ENCODE assay signal across 13 cellular contexts in the genomic region with DNA sequence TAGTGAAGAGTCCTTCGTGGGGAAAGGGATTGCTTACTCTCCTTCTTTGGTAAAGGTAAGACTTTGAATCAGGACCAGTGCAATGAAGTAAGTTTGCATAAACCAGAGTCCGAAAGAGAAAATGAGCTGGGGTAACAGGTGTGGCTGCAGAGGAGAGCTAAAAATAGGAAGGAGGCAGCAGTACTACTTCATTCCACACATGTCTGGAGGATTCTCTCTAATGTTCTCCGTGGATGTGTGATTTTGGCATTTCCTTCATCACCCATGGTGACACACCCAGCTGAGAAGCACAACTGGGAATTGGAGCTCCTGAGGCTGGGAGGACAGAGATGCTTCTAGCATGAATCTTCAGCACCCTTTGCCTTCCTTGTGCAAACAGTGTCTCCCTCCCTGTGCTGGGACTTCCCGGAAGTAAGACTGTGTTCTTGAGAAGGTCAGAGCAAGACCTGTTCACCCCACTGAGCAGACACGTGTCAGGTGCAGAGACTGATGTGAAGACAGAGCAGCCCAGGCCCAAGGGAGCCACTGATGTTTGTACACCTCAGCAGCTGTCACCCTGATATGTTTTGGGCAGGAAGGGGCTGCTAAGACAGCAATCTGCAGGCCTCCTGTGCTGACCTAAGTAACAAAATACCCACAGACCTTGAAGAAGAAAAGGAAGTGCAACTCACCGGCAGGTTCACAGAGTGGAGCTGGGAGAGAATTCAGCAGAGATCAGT. TPM values are rescaled to one million over a fixed set of nuclear protein-coding genes. Genes with fewer than 3 reads are reported as not detected.
DNase-seq lines count a peak whose midpoint lies in the region; ATAC-seq, FAIRE-seq and TF ChIP-seq lines count a peak whose summit lies in the region.
"Had no signal": no experiment of that assay in that cellular context is flagged by ENCODE, and none has a peak within 500 bp of the region (broad histone marks: within the 10 kb centered on the region; RNA-seq: fewer than 3 reads in every experiment).

No MANE protein-coding gene starts in this region.

- no peak overlapping the region for H3K14ac ChIP-seq in trophoblast cell (ENCODE audit: low read length)

- 0 out of 3 replicates have a peak, but pooled peaks have one; percentile 5 for TF ChIP-seq CTCF in GM12872 (IDR thresholded peaks at IDR 0.05; ENCODE audit: insufficient read depth, low read depth, low read length)
- TF ChIP-seq CTCF in Peyer's patch (IDR thresholded peaks at IDR 0.05) = no peak

- no peaks in the 10 kb centered on the region for H3K27me3 Mint-ChIP-seq in T-helper 2 cell treated with Interferon-gamma antibody and Interleukin-4, amounts not matched to agents 5 μg/mL and 100 μg/mL, for 36 hours (ENCODE audit: low read depth)

- H2BK5ac ChIP-seq in trophoblast cell (ENCODE audit: low read depth, low read length, poor library complexity) = no peak overlapping the region

- H3K27me3 ChIP-seq in Peyer's patch = no peaks in the 10 kb centered on the region
- H3K27me3 ChIP-seq in trophoblast cell (ENCODE audit: insufficient read depth, low read length) = no peaks in the 10 kb centered on the region

- no peak overlapping the region for H2AFZ ChIP-seq in trophoblast cell (ENCODE audit: insufficient read depth, low read length, poor library complexity)

- no peak overlapping the region for H3K4me2 ChIP-seq in trophoblast cell (ENCODE audit: low read length)

- no peak overlapping the region for H3K4ac ChIP-seq in trophoblast cell (ENCODE audit: low read depth, low read length)

- no peak for FAIRE-seq in frontal cortex (lab: Jason Lieb, UNC)

- no peaks in the 10 kb centered on the region for H3K9me3 ChIP-seq in Peyer's patch
- no peaks in the 10 kb centered on the region for H3K9me3 ChIP-seq in trophoblast cell (ENCODE audit: insufficient read depth, low read depth, low read length)

- no peak overlapping the region for H4K91ac ChIP-seq in trophoblast cell (ENCODE audit: low read depth, low read length)

- H3K27ac Mint-ChIP-seq in T-helper 2 cell treated with Interferon-gamma antibody and Interleukin-4, amounts not matched to agents 5 μg/mL and 100 μg/mL, for 36 hours = no peak overlapping the region
- H3K27ac Mint-ChIP-seq: type B pancreatic cell had no signal

- H3K9ac ChIP-seq in trophoblast cell (ENCODE audit: low read length) = no peak overlapping the region

- H3K4me1 Mint-ChIP-seq in T-helper 2 cell treated with Interferon-gamma antibody and Interleukin-4, amounts not matched to agents 5 μg/mL and 100 μg/mL, for 36 hours (ENCODE audit: low read depth) = no peaks in the 10 kb centered on the region

- H3K4me3 ChIP-seq in Peyer's patch = no peak overlapping the region
- no peak overlapping the region for H3K4me3 ChIP-seq in trophoblast cell (ENCODE audit: low read depth, low read length)

- ATAC-seq in GM19397 (IDR thresholded peaks at IDR 0.05; ENCODE audit: unreplicated experiment) (peak; percentile 95), HG02981 (IDR thresholded peaks at IDR 0.05; ENCODE audit: unreplicated experiment) (peak; percentile 87)

- H4K8ac ChIP-seq in trophoblast cell (ENCODE audit: low read depth, low read length) = no peak overlapping the region

- H3K23ac ChIP-seq in trophoblast cell (ENCODE audit: low read length) = no peak overlapping the region

- no peaks in the 10 kb centered on the region for H3K79me2 ChIP-seq in trophoblast cell (ENCODE audit: control insufficient read depth, insufficient read depth, low read length, poor library complexity)

- peak in 2 of 3 donors; percentile 89 to 91 for DNase-seq in Peyer's patch
- DNase-seq in NCI-H2029 treated with DMSO at 0.1 percent for 48 hours (lab: John Stamatoyannopoulos, UW) = no peak
- DNase-seq in frontal cortex (ENCODE audit: low spot score in 2 of 2) = no peak
- DNase-seq in trophoblast cell = no peak
- DNase-seq in T-helper 2 cell treated with Interferon-gamma antibody and Interleukin-4, amounts not matched to agents 5 μg/mL and 100 μg/mL, for 36 hours (ENCODE audit: low spot score) = no peak
- DNase-seq: amygdala, NCI-H446 treated with DMSO at 0.1 percent for 48 hours had no signal

- H3K36me3 Mint-ChIP-seq in T-helper 2 cell treated with Interferon-gamma antibody and Interleukin-4, amounts not matched to agents 5 μg/mL and 100 μg/mL, for 36 hours (ENCODE audit: low read depth) = no peaks in the 10 kb centered on the region
- H3K36me3 Mint-ChIP-seq: CD14-positive monocyte, type B pancreatic cell had no signal

- peak overlapping the region in 2 of 4 donors; percentile 26 to 77 for H3K27ac ChIP-seq in Peyer's patch
- H3K27ac ChIP-seq in trophoblast cell (ENCODE audit: low read depth, low read length) = no peak overlapping the region

- no CpG with 5 or more reads among the region's 6 CpGs for WGBS in trophoblast cell (ENCODE audit: extremely low coverage, insufficient coverage, insufficient read length)

- no peak overlapping the region for H2AK5ac ChIP-seq in trophoblast cell (ENCODE audit: low read length)

- no peak overlapping the region for H2BK120ac ChIP-seq in trophoblast cell (ENCODE audit: insufficient read depth, low read length, poor library complexity)

- H3K18ac ChIP-seq in trophoblast cell (ENCODE audit: low read length) = no peak overlapping the region

- H3K4me1 ChIP-seq in Peyer's patch = peaks cover 0 to 18% (median 3%) of the 10 kb centered on the region in 4 donors
- H3K4me1 ChIP-seq in trophoblast cell (ENCODE audit: control insufficient read depth in 1 of 2, insufficient read depth in 2 of 2, low read length in 2 of 2) = no peaks in the 10 kb centered on the region

- H4K12ac ChIP-seq in trophoblast cell (ENCODE audit: low read depth, low read length) = no peak overlapping the region

- H3K79me1 ChIP-seq in trophoblast cell (ENCODE audit: low read length) = no peaks in the 10 kb centered on the region

- H3K9me3 Mint-ChIP-seq in T-helper 2 cell treated with Interferon-gamma antibody and Interleukin-4, amounts not matched to agents 5 μg/mL and 100 μg/mL, for 36 hours = no peaks in the 10 kb centered on the region
- H3K9me3 Mint-ChIP-seq: type B pancreatic cell had no signal

- H3K4me3 Mint-ChIP-seq in T-helper 2 cell treated with Interferon-gamma antibody and Interleukin-4, amounts not matched to agents 5 μg/mL and 100 μg/mL, for 36 hours = no peak overlapping the region
- H3K4me3 Mint-ChIP-seq: type B pancreatic cell had no signal

- no peak overlapping the region for H2BK12ac ChIP-seq in trophoblast cell (ENCODE audit: low read length)

- no peak for TF ChIP-seq POLR2A in Peyer's patch (IDR thresholded peaks at IDR 0.05)

- H3K36me3 ChIP-seq in Peyer's patch = no peaks in the 10 kb centered on the region
- H3K36me3 ChIP-seq in trophoblast cell (ENCODE audit: control insufficient read depth in 1 of 2, insufficient read depth in 2 of 2, low read length in 2 of 2) = no peaks in the 10 kb centered on the region

RNA-seq across cellular contexts. Expression of gene FCRL1, which starts 13.3 kb away (rescaled TPM):
- total RNA-seq in Peyer's patch (10 to 100 TPM in 1 of 4 donors, 1 to 10 TPM in 1, under 1 TPM in 1, not detected in 1; 0.47 to 97.4 (median 6.2) TPM), frontal cortex (not detected)
- not detected in 2 replicates for polyA plus RNA-seq in trophoblast cell (2013)

RNA-seq across cellular contexts. Expression of gene FCRL2, which starts 29.7 kb away (rescaled TPM):
- total RNA-seq in Peyer's patch = 100 to 1,000 TPM in 1 of 4 donors, 1 to 10 TPM in 1, under 1 TPM in 2; 0.47 to 114 (median 2.7) TPM
- not detected for total RNA-seq in frontal cortex
- not detected in 2 replicates for polyA plus RNA-seq in trophoblast cell (2013)
- total RNA-seq: mesenteric fat pad had no signal
- polyA plus RNA-seq: CD14-positive monocyte had no signal

RNA-seq across cellular contexts. Expression of gene CD5L, which starts 35.0 kb away (rescaled TPM):
- total RNA-seq in Peyer's patch (not detected), frontal cortex (under 0.01 TPM)
- polyA plus RNA-seq in trophoblast cell (2013) = not detected in 2 replicates
- total RNA-seq: mesenteric fat pad had no signal
- polyA plus RNA-seq: CD14-positive monocyte had no signal

Comparison
In these comparisons a context has a peak if more than half of its experiments do, and no peak if none do; other contexts are left out.
1. DNase-seq: peak in Peyer's patch (2 of 3); none in NCI-H2029 treated with DMSO at 0.1 percent for 48 hours (single experiment), frontal cortex (0 of 2), trophoblast cell (0 of 2) and T-helper 2 cell treated with Interferon-gamma antibody and Interleukin-4, amounts not matched to agents 5 μg/mL and 100 μg/mL, for 36 hours (single experiment).